ENCODE assay signal across 6 cellular contexts in the genomic region with DNA sequence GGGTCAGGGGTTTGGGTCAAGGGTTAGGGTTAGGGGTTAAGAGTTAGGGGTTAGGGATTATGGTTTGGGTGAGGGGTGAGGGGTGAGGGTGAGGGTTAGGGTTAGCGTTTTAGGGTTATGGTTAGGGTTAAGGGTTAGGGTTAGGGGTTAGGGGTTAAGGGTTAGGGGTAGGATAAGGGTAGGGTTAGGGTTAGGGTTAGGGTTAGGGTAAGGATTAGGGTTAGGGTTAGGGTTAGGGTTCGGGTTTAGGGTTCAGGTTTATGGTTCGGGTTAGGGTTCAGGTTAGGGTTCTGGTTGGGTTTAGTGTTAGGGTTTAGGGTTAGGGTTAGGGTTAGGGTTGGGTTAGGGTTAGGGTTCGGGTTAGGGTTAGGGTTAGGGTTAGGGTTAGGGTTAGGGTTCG.
DNase-seq lines count a peak whose midpoint lies in the region; ATAC-seq, FAIRE-seq and TF ChIP-seq lines count a peak whose summit lies in the region.
"Not testable (repeated sequence)": the region's sequence is repeated elsewhere in the genome, so short reads cannot be mapped to it uniquely, and the experiment has no call there.

No MANE protein-coding gene starts in this region.

- POLR2A ChIA-PET in HEK293 (lab: Yijun Ruan, JAX); K562 (lab: Yijun Ruan, JAX): not testable (repeated sequence)

- H3K27me3 Mint-ChIP-seq in activated CD4-positive, alpha-beta T cell treated with anti-CD3 and anti-CD28 coated beads, Interleukin-2, amount 10 ng/mL, durations not matched to agents 24 days and 14 days, result not testable (repeated sequence)

- 93% methylated on average over 5 of the region's 5 CpGs for WGBS in K562 (ENCODE audit: insufficient coverage, low coverage, missing lambda C conversion rate)
- 87% methylated on average over 5 of the region's 5 CpGs for WGBS in liver

- not testable (repeated sequence) for H3K27me3 ChIP-seq in K562 (ENCODE audit: control insufficient read depth in 2 of 2, insufficient read depth in 2 of 2, low read length in 2 of 2); liver (ENCODE audit: control insufficient read depth in 4 of 4, insufficient read depth in 4 of 4, low read length in 3 of 4)

- intact Hi-C loops in activated CD4-positive, alpha-beta T cell treated with anti-CD3 and anti-CD28 coated beads, Interleukin-2, amount 10 ng/mL, durations not matched to agents 24 days and 14 days (cut with micrococcal nuclease); K562 (cut with micrococcal nuclease): not testable (repeated sequence)

- in situ Hi-C loops in K562 (cut with MboI), result not testable (repeated sequence)

- not testable (repeated sequence) for TF ChIP-seq EP300 in K562 (IDR thresholded peaks at IDR 0.05; ENCODE audit: low read length)

- peak; percentile 54 for TF ChIP-seq POLR2A in K562 (conservative IDR thresholded peaks at IDR 0.05)

- not testable (repeated sequence) for H3K36me3 ChIP-seq in HEK293 (ENCODE audit: control insufficient read depth in 2 of 2, insufficient read depth in 1 of 2, low read length in 2 of 2); liver (ENCODE audit: control insufficient read depth in 4 of 4, insufficient read depth in 3 of 4, low read depth in 1 of 4, low read length in 3 of 4)
- H3K36me3 ChIP-seq in K562 (ENCODE audit: control insufficient read depth, insufficient read depth, low read length), result peaks cover 18% of the 10 kb centered on the region

- BruUV-seq in K562 (replicated peaks; lab: Mats Ljungman, UMichigan), result not testable (repeated sequence)

- not testable (repeated sequence) for H3K4me2 ChIP-seq in K562 (ENCODE audit: insufficient read depth, low read length)

- not testable (repeated sequence) for TF ChIP-seq CTCF in HEK293 (tag by site-specific recombination; IDR thresholded peaks at IDR 0.05); K562 (IDR thresholded peaks at IDR 0.05 in 2 of 3, conservative IDR thresholded peaks at IDR 0.05 in 1 of 3; ENCODE audit: insufficient read depth in 2 of 3, low read depth in 1 of 3, low read length in 3 of 3); liver (IDR thresholded peaks at IDR 0.05; ENCODE audit: low read depth, low read length, missing input control)

- not testable (repeated sequence) for H3K27ac ChIP-seq in HEK293 (ENCODE audit: extremely low read depth, low read depth, low read length); K562 (ENCODE audit: extremely low read depth, low read depth, low read length); liver (ENCODE audit: low read depth in 1 of 2, low read length in 2 of 2)

- not testable (repeated sequence) for H2AFZ ChIP-seq in K562 (ENCODE audit: low read depth, low read length)

- not testable (repeated sequence) for H3K4me1 ChIP-seq in HEK293 (ENCODE audit: control insufficient read depth, insufficient read depth, low read length); K562 (replicated peaks in 1 of 2; ENCODE audit: control insufficient read depth in 2 of 2, insufficient read depth in 2 of 2, low read length in 2 of 2); liver (ENCODE audit: control insufficient read depth in 4 of 4, insufficient read depth in 4 of 4, low read length in 3 of 4)

- H3K9me3 Mint-ChIP-seq in activated CD4-positive, alpha-beta T cell treated with anti-CD3 and anti-CD28 coated beads, Interleukin-2, amount 10 ng/mL, durations not matched to agents 24 days and 14 days, result not testable (repeated sequence)

- DNase-seq in GM18507 (ENCODE audit: extremely low spot score, insufficient read length, low read depth); K562 (ENCODE audit: extremely low read depth in 1 of 4, low spot score in 3 of 4): not testable (repeated sequence)
- peak; percentile 10 for DNase-seq in activated CD4-positive, alpha-beta T cell treated with anti-CD3 and anti-CD28 coated beads, Interleukin-2, amount 10 ng/mL, durations not matched to agents 24 days and 14 days

- not testable (repeated sequence) for H3K4me1 Mint-ChIP-seq in activated CD4-positive, alpha-beta T cell treated with anti-CD3 and anti-CD28 coated beads, Interleukin-2, amount 10 ng/mL, durations not matched to agents 24 days and 14 days

- H4K20me1 ChIP-seq in K562 (replicated peaks; ENCODE audit: control insufficient read depth, insufficient read depth, low read length), result not testable (repeated sequence)

- H3K4me3 ChIP-seq in HEK293 (ENCODE audit: low read depth, low read length); K562; liver (ENCODE audit: low read depth in 1 of 3, low read length in 3 of 3): not testable (repeated sequence)

- not testable (repeated sequence) for H3K9me3 ChIP-seq in HEK293 (ENCODE audit: control insufficient read depth, insufficient read depth, low read depth, low read length); K562 (replicated peaks; ENCODE audit: control insufficient read depth, insufficient read depth, low read depth, low read length); liver (ENCODE audit: control insufficient read depth in 4 of 4, low read length in 3 of 4)

- not testable (repeated sequence) for H3K36me3 Mint-ChIP-seq in activated CD4-positive, alpha-beta T cell treated with anti-CD3 and anti-CD28 coated beads, Interleukin-2, amount 10 ng/mL, durations not matched to agents 24 days and 14 days (ENCODE audit: low read depth)

- CTCF ChIA-PET in HEK293 (lab: Yijun Ruan, JAX); K562 (lab: Yijun Ruan, JAX; ENCODE audit: low intra/inter-chr PET ratio): not testable (repeated sequence)

- TF ChIP-seq RAD21 in K562 (CRISPR knock-in tag; conservative IDR thresholded peaks at IDR 0.05 in 1 of 2, IDR thresholded peaks at IDR 0.05 in 1 of 2); liver (IDR thresholded peaks at IDR 0.05): not testable (repeated sequence)

- not testable (repeated sequence) for H3K27ac Mint-ChIP-seq in activated CD4-positive, alpha-beta T cell treated with anti-CD3 and anti-CD28 coated beads, Interleukin-2, amount 10 ng/mL, durations not matched to agents 24 days and 14 days

- peak; percentile 91 for FAIRE-seq in GM18507 (lab: Jason Lieb, UNC)
- peak; percentile 94 for FAIRE-seq in K562 (lab: Jason Lieb, UNC)
- peak; percentile 96 for FAIRE-seq in islet of Langerhans (lab: Jason Lieb, UNC)

- H3K4me3 Mint-ChIP-seq in activated CD4-positive, alpha-beta T cell treated with anti-CD3 and anti-CD28 coated beads, Interleukin-2, amount 10 ng/mL, durations not matched to agents 24 days and 14 days, result not testable (repeated sequence)

- not testable (repeated sequence) for ATAC-seq in K562

- not testable (repeated sequence) for H3K9ac ChIP-seq in K562 (ENCODE audit: insufficient read depth in 1 of 2, low read depth in 2 of 2, low read length in 2 of 2); liver (ENCODE audit: low read depth in 1 of 2, low read length in 2 of 2)

- H3K9me1 ChIP-seq in K562 (ENCODE audit: control insufficient read depth, insufficient read depth, low read length), result not testable (repeated sequence)

- H3K79me2 ChIP-seq in K562 (ENCODE audit: control insufficient read depth, insufficient read depth, low read length), result not testable (repeated sequence)

TF ChIP-seq in HEK293, 187 proteins besides CTCF, POLR2A, EP300 and RAD21:
- TF ChIP-seq ZBTB48 (tag by site-specific recombination; IDR thresholded peaks at IDR 0.05) (peak; percentile 94), BCL11B (tag by site-specific recombination; IDR thresholded peaks at IDR 0.05; ENCODE audit: low read depth) (peak; percentile 69; the same call in 1 of the 2 replicates)

TF ChIP-seq in K562, 482 proteins besides CTCF, POLR2A, EP300 and RAD21 (continues in another document):
- peak; percentile 44; the same call in 1 of the 2 replicates for TF ChIP-seq NR2C2 (CRISPR knock-in tag; IDR thresholded peaks at IDR 0.05)
- not testable (repeated sequence) for TF ChIP-seq NR2C2 (tag; IDR thresholded peaks at IDR 0.05)

TF ChIP-seq in liver, 16 proteins besides CTCF, POLR2A, EP300 and RAD21:
- TF ChIP-seq NR2F2 (IDR thresholded peaks at IDR 0.05), result peak; percentile 18
